In the genomic region with DNA sequence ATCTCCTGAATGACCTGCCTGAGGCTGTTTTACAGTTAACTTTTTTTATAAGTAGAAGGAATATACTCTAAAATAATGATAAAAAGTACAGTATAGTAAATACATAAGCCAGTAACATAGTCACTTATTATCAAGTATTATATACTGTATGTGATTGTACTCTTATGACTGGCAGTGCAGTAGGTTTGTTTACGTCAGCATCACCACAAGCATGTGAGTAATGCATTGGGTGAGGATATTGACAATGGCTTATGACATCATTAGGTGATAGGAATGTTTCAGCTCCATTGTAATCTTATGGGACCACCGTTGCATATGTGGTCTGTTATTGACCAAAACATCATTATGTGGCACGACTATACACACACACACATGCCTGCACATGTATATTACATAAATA, we compare ENCODE assay signal across 27 cellular contexts.
"Had no signal": no experiment of that assay in that cellular context is flagged by ENCODE, and none has a peak within 500 bp of the region (broad histone marks: within the 10 kb centered on the region; RNA-seq: fewer than 3 reads in every experiment).

No MANE protein-coding gene starts in this region.

- DNase-seq: activated CD4-positive, alpha-beta T cell treated with anti-CD3 and anti-CD28 coated beads for 1 hour; activated CD4-positive, alpha-beta T cell treated with anti-CD3 and anti-CD28 coated beads, Interleukin-2, amount 10 ng/mL, durations not matched to agents 24 days and 14 days; activated CD4-positive, alpha-beta T cell treated with anti-CD3 and anti-CD28 coated beads, Interleukin-2, amount 50 U/mL, for 48 hours; activated CD8-positive, alpha-beta memory T cell treated with anti-CD3 and anti-CD28 coated beads, Interleukin-2, amount 10 ng/mL, durations not matched to agents 7 days and 5 days; activated effector memory CD4-positive, alpha-beta T cell treated with anti-CD3 and anti-CD28 coated beads, Interleukin-2, amount 50 U/mL, for 16 hours; activated naive CD4-positive, alpha-beta T cell treated with Interleukin-2 at 50 U/mL for 16 hours; activated naive CD8-positive, alpha-beta T cell treated with anti-CD3 and anti-CD28 coated beads, Interleukin-2, amount 50 U/mL, for 24 hours; activated T-cell treated with anti-CD3 and anti-CD28 coated beads, Interleukin-2, amount 50 U/mL, for 24 hours; amygdala; brain microvascular endothelial cell; MM.1S; NCI-H1105; NCI-H1436 treated with DMSO at 0.1 percent for 48 hours; NCI-H187 treated with DMSO at 0.1 percent for 48 hours; NCI-H2081 treated with DMSO at 0.1 percent for 48 hours; NCI-H446; NCI-H524; Peyer's patch; Right ventricle myocardium superior; SJCRH30; T-helper 17 cell; T-helper 9 cell had no signal

- H3K4me3 ChIP-seq: Peyer's patch, SJCRH30 had no signal

- H3K9me3 Mint-ChIP-seq: activated CD4-positive, alpha-beta T cell treated with anti-CD3 and anti-CD28 coated beads, Interleukin-2, amount 10 ng/mL, durations not matched to agents 24 days and 14 days; activated naive CD4-positive, alpha-beta T cell treated with anti-CD3 and anti-CD28 coated beads, Interleukin-2, amount 50 U/mL, for 72 hours; activated naive CD8-positive, alpha-beta T cell treated with anti-CD3 and anti-CD28 coated beads, Interleukin-2, amount 50 U/mL, for 24 hours; activated T-cell treated with anti-CD3 and anti-CD28 coated beads, Interleukin-2, amount 50 U/mL, for 24 hours; activated T-helper 1 cell treated with anti-CD3 and anti-CD28 coated beads, Interleukin-12 subunit alpha, Interleukin-12 subunit beta, Interleukin-2, Interleukin-4 antibody, amounts not matched to agents 30 ng/mL and 10 ng/mL and 1 ng/mL, durations not matched to agents 14 hours and 24 hours and 36 hours; WTC11 had no signal

- FAIRE-seq: astrocyte had no signal

- H3K4me1 Mint-ChIP-seq: activated CD4-positive, alpha-beta T cell treated with anti-CD3 and anti-CD28 coated beads, Interleukin-2, amount 10 ng/mL, durations not matched to agents 24 days and 14 days; activated naive CD8-positive, alpha-beta T cell treated with anti-CD3 and anti-CD28 coated beads, Interleukin-2, amount 50 U/mL, for 24 hours; WTC11 had no signal

- H3K4me1 ChIP-seq: Peyer's patch, SJCRH30 had no signal

- H3K9me3 ChIP-seq: Peyer's patch, SJCRH30 had no signal

- ATAC-seq: activated CD8-positive, alpha-beta memory T cell treated with anti-CD3 and anti-CD28 coated beads, Interleukin-2, amount 10 ng/mL, durations not matched to agents 7 days and 5 days; activated naive CD4-positive, alpha-beta T cell treated with anti-CD3 and anti-CD28 coated beads, Interleukin-2, amount 50 U/mL, for 72 hours; activated naive CD8-positive, alpha-beta T cell treated with anti-CD3 and anti-CD28 coated beads, Interleukin-2, amount 50 U/mL, for 24 hours; T-helper 17 cell; WTC11 had no signal

- H3K4me3 Mint-ChIP-seq: activated CD4-positive, alpha-beta T cell treated with anti-CD3 and anti-CD28 coated beads, Interleukin-2, amount 10 ng/mL, durations not matched to agents 24 days and 14 days; activated CD8-positive, alpha-beta memory T cell treated with anti-CD3 and anti-CD28 coated beads, Interleukin-2, amount 10 ng/mL, durations not matched to agents 7 days and 5 days; activated naive CD8-positive, alpha-beta T cell treated with anti-CD3 and anti-CD28 coated beads, Interleukin-2, amount 50 U/mL, for 24 hours; activated T-cell treated with anti-CD3 and anti-CD28 coated beads, Interleukin-2, amount 50 U/mL, for 24 hours; activated T-helper 1 cell treated with anti-CD3 and anti-CD28 coated beads, Interleukin-12 subunit alpha, Interleukin-12 subunit beta, Interleukin-2, Interleukin-4 antibody, amounts not matched to agents 30 ng/mL and 10 ng/mL and 1 ng/mL, durations not matched to agents 14 hours and 24 hours and 36 hours; T-helper 17 cell; WTC11 had no signal

- H3K27me3 ChIP-seq: brain microvascular endothelial cell, Peyer's patch, SJCRH30 had no signal

- H3K27ac ChIP-seq: brain microvascular endothelial cell, Peyer's patch, RWPE1, SJCRH30 had no signal

- H3K27ac Mint-ChIP-seq: activated CD4-positive, alpha-beta T cell treated with anti-CD3 and anti-CD28 coated beads, Interleukin-2, amount 10 ng/mL, durations not matched to agents 24 days and 14 days; activated CD8-positive, alpha-beta memory T cell treated with anti-CD3 and anti-CD28 coated beads, Interleukin-2, amount 10 ng/mL, durations not matched to agents 7 days and 5 days; activated naive CD4-positive, alpha-beta T cell treated with anti-CD3 and anti-CD28 coated beads, Interleukin-2, amount 50 U/mL, for 72 hours; activated naive CD8-positive, alpha-beta T cell treated with anti-CD3 and anti-CD28 coated beads, Interleukin-2, amount 50 U/mL, for 24 hours; WTC11 had no signal

- H3K27me3 Mint-ChIP-seq: activated CD4-positive, alpha-beta T cell treated with anti-CD3 and anti-CD28 coated beads, Interleukin-2, amount 10 ng/mL, durations not matched to agents 24 days and 14 days; activated CD8-positive, alpha-beta memory T cell treated with anti-CD3 and anti-CD28 coated beads, Interleukin-2, amount 10 ng/mL, durations not matched to agents 7 days and 5 days; activated naive CD8-positive, alpha-beta T cell treated with anti-CD3 and anti-CD28 coated beads, Interleukin-2, amount 50 U/mL, for 24 hours; activated T-cell treated with anti-CD3 and anti-CD28 coated beads, Interleukin-2, amount 50 U/mL, for 24 hours; T-helper 17 cell had no signal
